In genomic region chr14:104224516-104225281, GRCh38 we compare ENCODE assay signal across 8 cellular contexts.
A peak's percentile ranks its signal among the peaks of the same experiment; 100 is the strongest.
DNase-seq lines count a peak whose midpoint lies in the region; ATAC-seq and TF ChIP-seq lines count a peak whose summit lies in the region.

No MANE protein-coding gene starts in this region.

- H3K4me3 ChIP-seq in choroid plexus epithelial cell (ENCODE audit: low read depth, low read length) (no peak overlapping the region), retinal pigment epithelial cell (ENCODE audit: low read length) (no peak overlapping the region), osteoblast (ENCODE audit: insufficient read depth, low read length) (no peak overlapping the region)

- CTCF ChIA-PET in GM10248 (lab: Yijun Ruan, JAX): no interaction called here

- no peaks in the 10 kb centered on the region for H3K9me3 ChIP-seq in osteoblast (ENCODE audit: low read depth, low read length)

- H3K27ac ChIP-seq in osteoblast (ENCODE audit: low read depth, low read length): no peak overlapping the region

- H3K27me3 ChIP-seq in osteoblast (ENCODE audit: insufficient read depth, low read length): no peaks in the 10 kb centered on the region

- no peaks in the 10 kb centered on the region for H3K4me1 ChIP-seq in osteoblast (ENCODE audit: insufficient read depth, low read length)

- H3K4me2 ChIP-seq in osteoblast (ENCODE audit: insufficient read depth, low read length): no peak overlapping the region

- DNase-seq in GM10248 (ENCODE audit: extremely low spot score) (peak; percentile 52), NCI-H69 (lab: John Stamatoyannopoulos, UW) (peak; percentile 70), choroid plexus epithelial cell (ENCODE audit: low read depth) (peak; percentile 13), retinal pigment epithelial cell (ENCODE audit: low read depth) (no peak), H4 (ENCODE audit: low spot score) (no peak), osteoblast (ENCODE audit: insufficient read length, low spot score, missing footprints) (no peak), GOT3 (lab: John Stamatoyannopoulos, UW) (no peak)

- no peaks in the 10 kb centered on the region for H3K36me3 ChIP-seq in osteoblast (ENCODE audit: insufficient read depth, low read length)

- H2AFZ ChIP-seq in osteoblast (ENCODE audit: low read length): no peak overlapping the region

- POLR2A ChIA-PET in GM10248 (lab: Yijun Ruan, JAX): no interaction called here

- no peak for ATAC-seq in HG03097 (IDR thresholded peaks at IDR 0.05; ENCODE audit: low FRiP score, unreplicated experiment)

- TF ChIP-seq CTCF in GM10248 (IDR thresholded peaks at IDR 0.05; ENCODE audit: control extremely low read depth, extremely low read depth, low read depth, missing control alignments) (peak; percentile 35), choroid plexus epithelial cell (conservative IDR thresholded peaks at IDR 0.05; ENCODE audit: low read depth, low read length) (peak; percentile 56), retinal pigment epithelial cell (conservative IDR thresholded peaks at IDR 0.05; ENCODE audit: low read depth, low read length) (peak; percentile 56), osteoblast (IDR thresholded peaks at IDR 0.05; ENCODE audit: extremely low read depth, low read depth, low read length) (no peak)

- H3K79me2 ChIP-seq in osteoblast (ENCODE audit: insufficient read depth, low read length): no peaks in the 10 kb centered on the region

- H4K20me1 ChIP-seq in osteoblast (ENCODE audit: insufficient read depth, low read length): no peaks in the 10 kb centered on the region

Comparison
In these comparisons a context has a peak if more than half of its experiments do, and no peak if none do; other contexts are left out.
1. DNase-seq: peak in GM10248 (single experiment), NCI-H69 (single experiment) and choroid plexus epithelial cell (single experiment); none in retinal pigment epithelial cell (single experiment), H4 (single experiment), osteoblast (single experiment) and GOT3 (single experiment).